24 cellular contexts compared by ENCODE assay signal in genomic region chrX:14267224-14267623, GRCh38.
"Had no signal": no experiment of that assay in that cellular context is flagged by ENCODE, and none has a peak within 500 bp of the region (broad histone marks: within the 10 kb centered on the region; RNA-seq: fewer than 3 reads in every experiment).

No MANE protein-coding gene starts in this region.

- DNase-seq: Kasumi-1, MV-4-11, NCI-H1092, NCI-H1105 treated with DMSO at 0.1 percent for 48 hours, NCI-H1417 treated with DMSO at 0.1 percent for 48 hours, NCI-H146, NCI-H1694 treated with DMSO at 0.1 percent for 48 hours, NCI-H1930, NCI-H2081, NCI-H2107, NCI-H226, NCI-H446, NCI-H510A, NCI-H524 treated with DMSO at 0.1 percent for 48 hours, NCI-H69, NCI-H774, PC-3, SHP77, SK-N-SH had no signal

- H3K9me3 ChIP-seq: SK-N-SH had no signal

- ATAC-seq: HepG2, K562, Panc1, PC-3 had no signal

- H3K4me3 ChIP-seq: K562 had no signal

- H3K27ac ChIP-seq: KMS-11, RWPE1 had no signal

- FAIRE-seq: HepG2, K562 had no signal
